In the genomic region with DNA sequence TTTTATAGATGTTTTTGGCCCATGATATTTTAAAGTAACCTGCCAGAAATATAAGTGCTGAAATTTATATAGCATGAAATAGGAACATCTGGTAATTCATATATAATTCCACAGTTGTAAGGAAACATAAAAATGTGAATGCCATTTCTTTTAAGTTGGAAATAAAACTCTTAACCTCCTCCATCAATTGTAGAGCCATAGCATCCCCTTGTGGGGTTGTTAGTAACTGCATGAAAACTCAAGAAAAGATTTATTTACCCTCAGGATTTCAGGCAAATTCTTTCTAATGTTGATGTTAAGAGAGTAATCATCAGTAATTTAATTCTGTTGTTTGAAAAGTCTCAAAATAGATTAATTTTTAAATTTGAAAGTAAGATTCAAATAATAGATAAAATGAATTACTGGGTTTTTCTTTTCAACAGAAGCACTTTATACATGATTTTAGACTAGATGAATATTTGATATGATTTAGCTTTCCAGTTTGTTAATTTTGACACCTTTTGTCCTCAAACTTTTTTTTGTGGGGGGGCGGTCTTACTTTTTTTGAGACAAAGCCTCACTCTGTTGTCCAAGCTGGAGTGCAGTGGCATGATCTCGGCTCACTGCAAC, we compare ENCODE assay signal across 8 cellular contexts.
A peak's percentile ranks its signal among the peaks of the same experiment; 100 is the strongest.
DNase-seq lines count a peak whose midpoint lies in the region; ATAC-seq and TF ChIP-seq lines count a peak whose summit lies in the region.

No MANE protein-coding gene starts in this region.

- ATAC-seq in GM18867 (IDR thresholded peaks at IDR 0.05; ENCODE audit: unreplicated experiment) (no peak), GM21723 (IDR thresholded peaks at IDR 0.05; ENCODE audit: unreplicated experiment) (no peak)

- no peaks in the 10 kb centered on the region for H3K9me3 ChIP-seq in osteoblast (ENCODE audit: low read depth, low read length)

- no peak for DNase-seq in AG09309 (ENCODE audit: low read depth)
- peak; percentile 27 for DNase-seq in GF-D8 (lab: John Stamatoyannopoulos, UW)
- peak; percentile 57 for DNase-seq in NCI-H2081 (lab: John Stamatoyannopoulos, UW)
- peak; percentile 91 for DNase-seq in fibroblast of pulmonary artery (ENCODE audit: low read depth)
- DNase-seq in osteoblast (ENCODE audit: insufficient read length, low spot score, missing footprints), result peak; percentile 37

- H3K4me3 ChIP-seq in AG09309 (ENCODE audit: control insufficient read depth, low read depth, low read length), result no peak overlapping the region
- H3K4me3 ChIP-seq in fibroblast of pulmonary artery (replicated peaks; ENCODE audit: low read depth, low read length), result no peak overlapping the region
- H3K4me3 ChIP-seq in osteoblast (ENCODE audit: insufficient read depth, low read length), result no peak overlapping the region

- H3K79me2 ChIP-seq in osteoblast (ENCODE audit: insufficient read depth, low read length), result peaks cover 12% of the 10 kb centered on the region

- peaks cover 25% of the 10 kb centered on the region for H3K36me3 ChIP-seq in osteoblast (ENCODE audit: insufficient read depth, low read length)

- no peaks in the 10 kb centered on the region for H4K20me1 ChIP-seq in osteoblast (ENCODE audit: insufficient read depth, low read length)

- H3K27ac ChIP-seq in VCaP, result no peak overlapping the region
- peak overlapping the region; percentile 50 for H3K27ac ChIP-seq in osteoblast (ENCODE audit: low read depth, low read length)

- no peaks in the 10 kb centered on the region for H3K27me3 ChIP-seq in osteoblast (ENCODE audit: insufficient read depth, low read length)

- no peak overlapping the region for H2AFZ ChIP-seq in osteoblast (ENCODE audit: low read length)

- no peak overlapping the region for H3K4me2 ChIP-seq in osteoblast (ENCODE audit: insufficient read depth, low read length)

- H3K4me1 ChIP-seq in osteoblast (ENCODE audit: insufficient read depth, low read length), result peaks cover 15% of the 10 kb centered on the region

- TF ChIP-seq CTCF in AG09309 (IDR thresholded peaks at IDR 0.05; ENCODE audit: control insufficient read depth, insufficient read depth, low read depth, low read length, missing control alignments), result peak; percentile 93
- peak; percentile 99 for TF ChIP-seq CTCF in VCaP (conservative IDR thresholded peaks at IDR 0.05)
- TF ChIP-seq CTCF in fibroblast of pulmonary artery (IDR thresholded peaks at IDR 0.05; ENCODE audit: low read length, missing control alignments), result no peak
- peak; percentile 99 for TF ChIP-seq CTCF in osteoblast (IDR thresholded peaks at IDR 0.05; ENCODE audit: extremely low read depth, low read depth, low read length)
